ENCODE assay signal across 1 cellular context in genomic region chr12:12599750-12600643, GRCh38.
TF ChIP-seq lines count a peak whose summit lies in the region.

No MANE protein-coding gene starts in this region.

TF ChIP-seq in HEK293, 187 proteins besides CTCF, POLR2A, EP300 and RAD21 (continued from another document):
- no peak for TF ChIP-seq REST (tag by site-specific recombination; IDR thresholded peaks at IDR 0.05)
- no peak for TF ChIP-seq ZNF768 (tag by site-specific recombination; IDR thresholded peaks at IDR 0.05)
- TF ChIP-seq ZNF24 (tag by site-specific recombination; IDR thresholded peaks at IDR 0.05), result no peak
- TF ChIP-seq SCRT2 (tag by site-specific recombination; IDR thresholded peaks at IDR 0.05), result peak; percentile 91
- TF ChIP-seq FEZF1 (tag by site-specific recombination; IDR thresholded peaks at IDR 0.05), result 0 out of 2 replicates have a peak, but pooled peaks have one; percentile 11
- TF ChIP-seq ZNF114 (tag by site-specific recombination; IDR thresholded peaks at IDR 0.05), result no peak
- no peak for TF ChIP-seq ZNF513 (tag by site-specific recombination; IDR thresholded peaks at IDR 0.05)
- 0 out of 2 replicates have a peak, but pooled peaks have one; percentile 34 for TF ChIP-seq IKZF3 (tag by site-specific recombination; IDR thresholded peaks at IDR 0.05)
- TF ChIP-seq PRDM6 (tag by site-specific recombination; IDR thresholded peaks at IDR 0.05), result peak; percentile 88
- TF ChIP-seq ZNF600 (tag by site-specific recombination; IDR thresholded peaks at IDR 0.05), result 0 out of 2 replicates have a peak, but pooled peaks have one; percentile 21
- TF ChIP-seq OVOL3 (tag by site-specific recombination; IDR thresholded peaks at IDR 0.05), result no peak
- no peak for TF ChIP-seq HOXC10 (CRISPR knock-in tag; IDR thresholded peaks at IDR 0.05)
- TF ChIP-seq ZNF335 (tag by site-specific recombination; conservative IDR thresholded peaks at IDR 0.05), result peak; percentile 85
- no peak for TF ChIP-seq ZBTB7A (tag by site-specific recombination; IDR thresholded peaks at IDR 0.05; ENCODE audit: low read depth)
- TF ChIP-seq ZNF175 (tag by site-specific recombination; IDR thresholded peaks at IDR 0.05), result no peak
- TF ChIP-seq ZNF777 (tag by site-specific recombination; IDR thresholded peaks at IDR 0.05; ENCODE audit: borderline replicate concordance), result no peak
- no peak for TF ChIP-seq ZNF16 (tag by site-specific recombination; IDR thresholded peaks at IDR 0.05; ENCODE audit: low read depth)
- TF ChIP-seq ZNF426 (tag by site-specific recombination; IDR thresholded peaks at IDR 0.05), result no peak
- TF ChIP-seq SP7 (tag by site-specific recombination; IDR thresholded peaks at IDR 0.05), result no peak
- no peak for TF ChIP-seq GLIS2 (tag by site-specific recombination; IDR thresholded peaks at IDR 0.05)
- TF ChIP-seq ZNF223 (tag by site-specific recombination; IDR thresholded peaks at IDR 0.05), result no peak
- TF ChIP-seq ZNF221 (tag by site-specific recombination; IDR thresholded peaks at IDR 0.05; ENCODE audit: borderline replicate concordance), result no peak
- no peak for TF ChIP-seq ZSCAN4 (tag by site-specific recombination; IDR thresholded peaks at IDR 0.05)
- TF ChIP-seq ZEB2 (tag by site-specific recombination; IDR thresholded peaks at IDR 0.05), result no peak
- TF ChIP-seq TCF7L2 (IDR thresholded peaks at IDR 0.05; ENCODE audit: borderline replicate concordance, low read depth, low read length), result no peak
- no peak for TF ChIP-seq ZNF211 (tag by site-specific recombination; IDR thresholded peaks at IDR 0.05; ENCODE audit: low read depth)
- peak; percentile 73 for TF ChIP-seq ZFHX2 (tag by site-specific recombination; conservative IDR thresholded peaks at IDR 0.05)
- TF ChIP-seq GFI1B (tag by site-specific recombination; IDR thresholded peaks at IDR 0.05), result no peak
- no peak for TF ChIP-seq ZNF623 (tag by site-specific recombination; IDR thresholded peaks at IDR 0.05)
- no peak for TF ChIP-seq ZNF654 (tag by site-specific recombination; IDR thresholded peaks at IDR 0.05; ENCODE audit: low read depth)
- TF ChIP-seq SCRT1 (tag by site-specific recombination; IDR thresholded peaks at IDR 0.05; ENCODE audit: borderline replicate concordance), result peak; percentile 79
- TF ChIP-seq SALL2 (tag by site-specific recombination; IDR thresholded peaks at IDR 0.05; ENCODE audit: borderline replicate concordance), result no peak
- no peak for TF ChIP-seq ZFP41 (tag by site-specific recombination; IDR thresholded peaks at IDR 0.05; ENCODE audit: borderline replicate concordance)
- no peak for TF ChIP-seq ZNF544 (tag by site-specific recombination; IDR thresholded peaks at IDR 0.05)
- TF ChIP-seq ZNF112 (tag by site-specific recombination; IDR thresholded peaks at IDR 0.05), result no peak
- TF ChIP-seq ZXDB (tag by site-specific recombination; IDR thresholded peaks at IDR 0.05), result 0 out of 2 replicates have a peak, but pooled peaks have one; percentile 40
- no peak for TF ChIP-seq ZNF433 (tag by site-specific recombination; IDR thresholded peaks at IDR 0.05; ENCODE audit: low read depth)
